14 cellular contexts compared by ENCODE assay signal in the genomic region with DNA sequence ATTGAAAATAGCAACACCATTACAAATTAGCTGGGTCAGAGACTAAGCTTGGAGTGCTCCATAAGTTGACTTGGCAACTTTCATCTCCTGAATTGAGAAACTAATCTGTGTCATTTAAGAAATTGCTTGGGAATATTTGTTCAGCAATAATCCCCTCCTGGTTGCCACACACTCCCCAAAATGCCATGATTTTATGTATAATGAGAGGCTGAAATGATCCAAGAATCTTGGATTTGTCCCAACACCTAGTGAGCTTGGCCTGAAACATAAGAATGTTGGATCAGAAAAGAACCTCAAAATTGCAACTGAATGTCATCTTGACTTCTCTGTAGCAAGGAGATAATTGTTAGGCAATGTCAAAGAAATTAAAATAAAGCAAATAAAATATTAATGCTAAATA.
"Had no signal": no experiment of that assay in that cellular context is flagged by ENCODE, and none has a peak within 500 bp of the region (broad histone marks: within the 10 kb centered on the region; RNA-seq: fewer than 3 reads in every experiment).

No MANE protein-coding gene starts in this region.

- H2AFZ ChIP-seq: hepatocyte had no signal

- H3K4me1 ChIP-seq: sigmoid colon had no signal

- H3K4me3 Mint-ChIP-seq: activated B cell treated with CpG ODN at 0.5 μM for 24 hours; activated CD4-positive, alpha-beta T cell treated with anti-CD3 and anti-CD28 coated beads, Interleukin-2, amount 10 ng/mL, durations not matched to agents 24 days and 14 days; activated naive CD8-positive, alpha-beta T cell treated with anti-CD3 and anti-CD28 coated beads, Interleukin-2, amount 50 U/mL, for 24 hours; activated T-helper 1 cell treated with anti-CD3 and anti-CD28 coated beads, Interleukin-12 subunit alpha, Interleukin-12 subunit beta, Interleukin-2, Interleukin-4 antibody, amounts not matched to agents 30 ng/mL and 10 ng/mL and 1 ng/mL, durations not matched to agents 14 hours and 24 hours and 36 hours; endodermal cell; T-helper 17 cell had no signal

- DNase-seq: activated B cell treated with CpG ODN at 0.5 μM for 24 hours; activated CD4-positive, alpha-beta T cell treated with anti-CD3 and anti-CD28 coated beads, Interleukin-2, amount 10 ng/mL, durations not matched to agents 24 days and 14 days; activated naive CD4-positive, alpha-beta T cell treated with Interleukin-2 at 50 U/mL for 16 hours; activated naive CD8-positive, alpha-beta T cell treated with anti-CD3 and anti-CD28 coated beads, Interleukin-2, amount 50 U/mL, for 24 hours; central memory CD4-positive, alpha-beta T cell; endodermal cell; kidney; sigmoid colon; stimulated activated CD4-positive, alpha-beta T cell treated with anti-CD3 and anti-CD28 coated beads, Interleukin-4, amount 100 ng/mL, for 4 hours; stomach; T-helper 17 cell had no signal

- H3K27me3 Mint-ChIP-seq: activated B cell treated with CpG ODN at 0.5 μM for 24 hours; activated CD4-positive, alpha-beta T cell treated with anti-CD3 and anti-CD28 coated beads, Interleukin-2, amount 10 ng/mL, durations not matched to agents 24 days and 14 days; activated naive CD8-positive, alpha-beta T cell treated with anti-CD3 and anti-CD28 coated beads, Interleukin-2, amount 50 U/mL, for 24 hours; T-helper 17 cell had no signal

- H3K27ac ChIP-seq: hepatocyte, sigmoid colon, stomach had no signal

- H3K9me3 ChIP-seq: sigmoid colon, stomach had no signal

- ATAC-seq: activated naive CD8-positive, alpha-beta T cell treated with anti-CD3 and anti-CD28 coated beads, Interleukin-2, amount 50 U/mL, for 24 hours; esophagus mucosa; T-helper 17 cell had no signal

- H3K36me3 ChIP-seq: sigmoid colon, stomach had no signal

- H3K79me2 ChIP-seq: hepatocyte had no signal

- H3K9me3 Mint-ChIP-seq: activated B cell treated with CpG ODN at 0.5 μM for 24 hours; activated CD4-positive, alpha-beta T cell treated with anti-CD3 and anti-CD28 coated beads, Interleukin-2, amount 10 ng/mL, durations not matched to agents 24 days and 14 days; activated T-helper 1 cell treated with anti-CD3 and anti-CD28 coated beads, Interleukin-12 subunit alpha, Interleukin-12 subunit beta, Interleukin-2, Interleukin-4 antibody, amounts not matched to agents 30 ng/mL and 10 ng/mL and 1 ng/mL, durations not matched to agents 14 hours and 24 hours and 36 hours; endodermal cell had no signal

- H3K4me2 ChIP-seq: hepatocyte had no signal

- H3K4me1 Mint-ChIP-seq: activated B cell treated with CpG ODN at 0.5 μM for 24 hours; activated CD4-positive, alpha-beta T cell treated with anti-CD3 and anti-CD28 coated beads, Interleukin-2, amount 10 ng/mL, durations not matched to agents 24 days and 14 days; activated naive CD8-positive, alpha-beta T cell treated with anti-CD3 and anti-CD28 coated beads, Interleukin-2, amount 50 U/mL, for 24 hours; endodermal cell; T-helper 17 cell had no signal

- H3K4me3 ChIP-seq: hepatocyte, sigmoid colon, stomach had no signal

- H3K27ac Mint-ChIP-seq: activated B cell treated with CpG ODN at 0.5 μM for 24 hours; activated CD4-positive, alpha-beta T cell treated with anti-CD3 and anti-CD28 coated beads, Interleukin-2, amount 10 ng/mL, durations not matched to agents 24 days and 14 days; activated naive CD8-positive, alpha-beta T cell treated with anti-CD3 and anti-CD28 coated beads, Interleukin-2, amount 50 U/mL, for 24 hours; activated T-helper 1 cell treated with anti-CD3 and anti-CD28 coated beads, Interleukin-12 subunit alpha, Interleukin-12 subunit beta, Interleukin-2, Interleukin-4 antibody, amounts not matched to agents 30 ng/mL and 10 ng/mL and 1 ng/mL, durations not matched to agents 14 hours and 24 hours and 36 hours; endodermal cell; T-helper 17 cell had no signal

- H3K27me3 ChIP-seq: hepatocyte, sigmoid colon, stomach had no signal
